1 cellular context compared by ENCODE assay signal in genomic region chr4:6709230-6710114, GRCh38.
TF ChIP-seq lines count a peak whose summit lies in the region.

MRFAP1L1 (minus strand) TSS chr4:6709865; CDS start chr4:6709629, 236 bp downstream.

TF ChIP-seq in HepG2, 621 proteins besides CTCF, POLR2A, EP300 and RAD21 (continued from another document and continues in another):
- TF ChIP-seq SNAPC4 (CRISPR knock-in tag; IDR thresholded peaks at IDR 0.05), result no peak
- TF ChIP-seq HMGXB3 (CRISPR knock-in tag; IDR thresholded peaks at IDR 0.05; ENCODE audit: borderline replicate concordance), result no peak
- TF ChIP-seq PAXIP1 (CRISPR knock-in tag; conservative IDR thresholded peaks at IDR 0.05), result no peak; the same call in 1 of the 2 replicates
- peak; percentile 60; the same call in 1 of the 2 replicates for TF ChIP-seq ZNF510 (CRISPR knock-in tag; IDR thresholded peaks at IDR 0.05; ENCODE audit: low read depth)
- TF ChIP-seq ZNF20 (CRISPR knock-in tag; IDR thresholded peaks at IDR 0.05), result peak; percentile 68; the same call in 1 of the 2 replicates
- no peak; the same call in 1 of the 2 replicates for TF ChIP-seq MXD3 (CRISPR knock-in tag; IDR thresholded peaks at IDR 0.05)
- TF ChIP-seq SIN3B (IDR thresholded peaks at IDR 0.05; ENCODE audit: low read length), result no peak
- no peak for TF ChIP-seq ZNF275 (CRISPR knock-in tag; IDR thresholded peaks at IDR 0.05; ENCODE audit: borderline replicate concordance)
- TF ChIP-seq U2AF1 (optimal IDR thresholded peaks at IDR 0.05; ENCODE audit: low read depth, low read length), result no peak
- 0 out of 2 replicates have a peak, but pooled peaks have one; percentile 66 for TF ChIP-seq ZNF33B (CRISPR knock-in tag; IDR thresholded peaks at IDR 0.05)
- peak; percentile 40; the same call in 1 of the 2 replicates for TF ChIP-seq CREB1 (IDR thresholded peaks at IDR 0.05)
- TF ChIP-seq CREB1 (CRISPR knock-in tag; IDR thresholded peaks at IDR 0.05), result peak; percentile 40; the same call in 1 of the 2 replicates
- peak; percentile 93 for TF ChIP-seq THAP11 (CRISPR knock-in tag; IDR thresholded peaks at IDR 0.05)
- no peak for TF ChIP-seq DMTF1 (CRISPR knock-in tag; IDR thresholded peaks at IDR 0.05)
- TF ChIP-seq NFKBIZ (CRISPR knock-in tag; IDR thresholded peaks at IDR 0.05), result 0 out of 2 replicates have a peak, but pooled peaks have one; percentile 10
- no peak for TF ChIP-seq HOXD1 (CRISPR knock-in tag; IDR thresholded peaks at IDR 0.05)
- TF ChIP-seq MATR3 (CRISPR knock-in tag; IDR thresholded peaks at IDR 0.05), result no peak
- no peak for TF ChIP-seq ZBTB8A (CRISPR knock-in tag; IDR thresholded peaks at IDR 0.05; ENCODE audit: borderline replicate concordance, low read depth)
- TF ChIP-seq ZNF432 (CRISPR knock-in tag; IDR thresholded peaks at IDR 0.05; ENCODE audit: borderline replicate concordance), result no peak
- TF ChIP-seq TAF1 (CRISPR knock-in tag; IDR thresholded peaks at IDR 0.05), result peak; percentile 71
- peak; percentile 78; the same call in 1 of the 2 replicates for TF ChIP-seq ZNF776 (CRISPR knock-in tag; IDR thresholded peaks at IDR 0.05)
- peak; percentile 11 for TF ChIP-seq ZEB1 (IDR thresholded peaks at IDR 0.05; ENCODE audit: insufficient replicate concordance, low read depth)
- no peak for TF ChIP-seq SRF (IDR thresholded peaks at IDR 0.05; ENCODE audit: low read depth, low read length)
- TF ChIP-seq ZNF556 (CRISPR knock-in tag; IDR thresholded peaks at IDR 0.05; ENCODE audit: borderline replicate concordance), result no peak
- no peak for TF ChIP-seq ZNF83 (CRISPR knock-in tag; IDR thresholded peaks at IDR 0.05; ENCODE audit: borderline replicate concordance)
- TF ChIP-seq ELF3 (CRISPR knock-in tag; IDR thresholded peaks at IDR 0.05), result no peak
- no peak for TF ChIP-seq POLR2AphosphoS2 (IDR thresholded peaks at IDR 0.05; ENCODE audit: low read depth, low read length)
- no peak for TF ChIP-seq TEF (CRISPR knock-in tag; IDR thresholded peaks at IDR 0.05)
- no peak for TF ChIP-seq ZNF878 (CRISPR knock-in tag; IDR thresholded peaks at IDR 0.05)
- TF ChIP-seq ZNF546 (CRISPR knock-in tag; conservative IDR thresholded peaks at IDR 0.05), result no peak
- TF ChIP-seq SMYD3 (CRISPR knock-in tag; IDR thresholded peaks at IDR 0.05), result no peak
- no peak for TF ChIP-seq SUZ12 (IDR thresholded peaks at IDR 0.05; ENCODE audit: low read depth, low read length)
- TF ChIP-seq ZNF333 (CRISPR knock-in tag; IDR thresholded peaks at IDR 0.05; ENCODE audit: borderline replicate concordance), result no peak
- TF ChIP-seq NPAS2 (CRISPR knock-in tag; IDR thresholded peaks at IDR 0.05; ENCODE audit: borderline replicate concordance), result no peak
- TF ChIP-seq SMARCC2 (IDR thresholded peaks at IDR 0.05), result no peak
- TF ChIP-seq HOMEZ (CRISPR knock-in tag; IDR thresholded peaks at IDR 0.05; ENCODE audit: low read depth), result no peak; the same call in 1 of the 2 replicates
- TF ChIP-seq EED (CRISPR knock-in tag; IDR thresholded peaks at IDR 0.05), result no peak
- peak; percentile 82 for TF ChIP-seq ZNF280B (CRISPR knock-in tag; IDR thresholded peaks at IDR 0.05; ENCODE audit: borderline replicate concordance)
- TF ChIP-seq NR2F2 (IDR thresholded peaks at IDR 0.05; ENCODE audit: borderline replicate concordance, low read depth), result no peak
